In genomic region chr7:130270947-130271790, GRCh38 we compare ENCODE assay signal across 18 cellular contexts. TPM values are rescaled to one million over a fixed set of nuclear protein-coding genes. Genes with fewer than 3 reads are reported as not detected.
DNase-seq lines count a peak whose midpoint lies in the region; ATAC-seq and TF ChIP-seq lines count a peak whose summit lies in the region.
"Had no signal": no experiment of that assay in that cellular context is flagged by ENCODE, and none has a peak within 500 bp of the region (broad histone marks: within the 10 kb centered on the region; RNA-seq: fewer than 3 reads in every experiment).

No MANE protein-coding gene starts in this region.

- H3K4me1 ChIP-seq in MM.1S (ENCODE audit: low read length) (peaks cover 13% of the 10 kb centered on the region), mesodermal cell (ENCODE audit: control insufficient read depth, insufficient read depth, low read length, poor library complexity, severe bottlenecking) (peaks cover 28% of the 10 kb centered on the region), gastrocnemius medialis (peaks cover 7 to 18% of the 10 kb centered on the region in 2 donors)

- H3K27me3 Mint-ChIP-seq in WTC11 (ENCODE audit: low read depth) = no peaks in the 10 kb centered on the region; the same call in 1 of the 2 replicates
- peaks cover 8% of the 10 kb centered on the region for H3K27me3 Mint-ChIP-seq in activated CD8-positive, alpha-beta T cell treated with anti-CD3 and anti-CD28 coated beads, Interleukin-2, amount 10 ng/mL, durations not matched to agents 7 days and 5 days (ENCODE audit: low read depth)

- POLR2A ChIA-PET in WTC11 (lab: Charles Lee) = no interaction called here
- POLR2A ChIA-PET in activated CD8-positive, alpha-beta T cell treated with anti-CD3 and anti-CD28 coated beads, Interleukin-2, amount 10 ng/mL, durations not matched to agents 7 days and 5 days (lab: Charles Lee) = interaction anchor here (0.6 kb wide), 1 partner anchor 146 kb away, joined by 3 read pairs; no protein-coding TSS in a partner anchor

- no peaks in the 10 kb centered on the region for H4K20me1 ChIP-seq in MM.1S (ENCODE audit: insufficient read depth, low read length)

- H3K36me3 ChIP-seq in MM.1S (replicated peaks; ENCODE audit: insufficient read depth, low read length) (no peaks in the 10 kb centered on the region), mesodermal cell (ENCODE audit: control insufficient read depth, insufficient read depth, low read length) (no peaks in the 10 kb centered on the region), gastrocnemius medialis (no peaks in the 10 kb centered on the region)

- in situ Hi-C loops in gastrocnemius medialis (cut with MboI; ENCODE audit: low sequenced_read_pairs in 4 of 4) = no loop called here

- intact Hi-C loops in gastrocnemius medialis (cut with DNase I; ENCODE audit: low total_unique reads) = no loop called here

- H3K4me3 Mint-ChIP-seq in WTC11 = no peak overlapping the region
- H3K4me3 Mint-ChIP-seq in activated CD8-positive, alpha-beta T cell treated with anti-CD3 and anti-CD28 coated beads, Interleukin-2, amount 10 ng/mL, durations not matched to agents 7 days and 5 days = no peak overlapping the region
- H3K4me3 Mint-ChIP-seq: activated naive CD4-positive, alpha-beta T cell treated with anti-CD3 and anti-CD28 coated beads, Interleukin-2, amount 50 U/mL, for 24 hours had no signal

- no peak overlapping the region for H3K9ac ChIP-seq in MM.1S (ENCODE audit: low read length)

- no peaks in the 10 kb centered on the region for H3F3A ChIP-seq in MM.1S (ENCODE audit: insufficient read depth, low read length)

- ATAC-seq in WTC11 (no peak), gastrocnemius medialis (no peak)
- ATAC-seq in activated CD8-positive, alpha-beta T cell treated with anti-CD3 and anti-CD28 coated beads, Interleukin-2, amount 10 ng/mL, durations not matched to agents 7 days and 5 days = no peak

- H3K4me3 ChIP-seq in MM.1S (ENCODE audit: low read length) (no peak overlapping the region), mesodermal cell (ENCODE audit: extremely low read depth, insufficient read depth, low read length, poor library complexity, severe bottlenecking) (no peak overlapping the region), gastrocnemius medialis (no peak overlapping the region)

- H3K9me3 Mint-ChIP-seq in WTC11 = peaks cover 8% of the 10 kb centered on the region; the same call in 1 of the 2 replicates
- H3K9me3 Mint-ChIP-seq in activated CD8-positive, alpha-beta T cell treated with anti-CD3 and anti-CD28 coated beads, Interleukin-2, amount 10 ng/mL, durations not matched to agents 7 days and 5 days (ENCODE audit: insufficient read depth) = no peaks in the 10 kb centered on the region
- H3K9me3 Mint-ChIP-seq: activated naive CD4-positive, alpha-beta T cell treated with anti-CD3 and anti-CD28 coated beads, Interleukin-2, amount 50 U/mL, for 24 hours had no signal

- no peak overlapping the region for H3K27ac Mint-ChIP-seq in WTC11
- H3K27ac Mint-ChIP-seq in activated CD8-positive, alpha-beta T cell treated with anti-CD3 and anti-CD28 coated beads, Interleukin-2, amount 10 ng/mL, durations not matched to agents 7 days and 5 days = no peak overlapping the region
- H3K27ac Mint-ChIP-seq: activated naive CD4-positive, alpha-beta T cell treated with anti-CD3 and anti-CD28 coated beads, Interleukin-2, amount 50 U/mL, for 24 hours had no signal

- 92 to 95% methylated on average over 5 to 8 of the region's 12 CpGs for WGBS in mesodermal cell (ENCODE audit: insufficient coverage in 2 of 2), 2 experiments

- no peak overlapping the region for H3K27ac ChIP-seq in MM.1S (ENCODE audit: low read length)
- peak overlapping the region; percentile 36 for H3K27ac ChIP-seq in mesodermal cell (ENCODE audit: low read depth, low read length, severe bottlenecking)
- H3K27ac ChIP-seq in gastrocnemius medialis = no peak overlapping the region

- no peaks in the 10 kb centered on the region for H3K79me2 ChIP-seq in MM.1S (ENCODE audit: low read length)

- peaks cover 63% of the 10 kb centered on the region for H3K4me1 Mint-ChIP-seq in WTC11
- H3K4me1 Mint-ChIP-seq in activated CD8-positive, alpha-beta T cell treated with anti-CD3 and anti-CD28 coated beads, Interleukin-2, amount 10 ng/mL, durations not matched to agents 7 days and 5 days (ENCODE audit: low read depth) = peaks cover 8% of the 10 kb centered on the region

- no peak for TF ChIP-seq POLR2A in gastrocnemius medialis (IDR thresholded peaks at IDR 0.05)

- DNase-seq in DMS79 (lab: John Stamatoyannopoulos, UW) (peak; percentile 8), MM.1S (no peak), WTC11 (ENCODE audit: low spot score) (no peak), NCI-H187 treated with DMSO at 0.1 percent for 48 hours (lab: John Stamatoyannopoulos, UW) (no peak), C1 segment of cervical spinal cord (lab: John Stamatoyannopoulos, UW) (no peak), gastrocnemius medialis (no peak)
- no peak for DNase-seq in activated CD8-positive, alpha-beta T cell treated with anti-CD3 and anti-CD28 coated beads, Interleukin-2, amount 10 ng/mL, durations not matched to agents 7 days and 5 days
- DNase-seq: activated CD4-positive, alpha-beta T cell treated with anti-CD3 and anti-CD28 coated beads for 4 hours; effector CD4-positive, alpha-beta T cell; NCI-H1694 treated with DMSO at 0.1 percent for 48 hours; NK-92 treated with Interleukin-12 subunit alpha and Interleukin-12 subunit beta, amount 100 ng/mL, for 24 hours; SIG-M5; stimulated activated CD8-positive, alpha-beta memory T cell treated with anti-CD3 and anti-CD28 coated beads, Interleukin-4, amount 100 ng/mL, for 48 hours had no signal

- no peaks in the 10 kb centered on the region for H3K36me3 Mint-ChIP-seq in WTC11
- no peaks in the 10 kb centered on the region for H3K36me3 Mint-ChIP-seq in activated CD8-positive, alpha-beta T cell treated with anti-CD3 and anti-CD28 coated beads, Interleukin-2, amount 10 ng/mL, durations not matched to agents 7 days and 5 days (ENCODE audit: low read depth)
- H3K36me3 Mint-ChIP-seq: activated naive CD4-positive, alpha-beta T cell treated with anti-CD3 and anti-CD28 coated beads, Interleukin-2, amount 50 U/mL, for 24 hours had no signal

- no peak overlapping the region for H3K4me2 ChIP-seq in MM.1S (ENCODE audit: low read depth, low read length)

- H3K9me2 ChIP-seq in MM.1S (replicated peaks; ENCODE audit: insufficient read depth, low read length) = no peaks in the 10 kb centered on the region

- TF ChIP-seq CTCF in MM.1S (IDR thresholded peaks at IDR 0.05; ENCODE audit: low read length) (no peak), WTC11 (IDR thresholded peaks at IDR 0.05) (no peak), gastrocnemius medialis (IDR thresholded peaks at IDR 0.05 in 4 of 5, conservative IDR thresholded peaks at IDR 0.05 in 1 of 5) (no peak)

- H3K27me3 ChIP-seq in MM.1S (replicated peaks; ENCODE audit: insufficient read depth, low read length) (no peaks in the 10 kb centered on the region), gastrocnemius medialis (peaks cover 31 to 36% (median 32%) of the 10 kb centered on the region in 3 donors)

- CTCF ChIA-PET in WTC11 (lab: Charles Lee) = no interaction called here
- CTCF ChIA-PET in activated CD8-positive, alpha-beta T cell treated with anti-CD3 and anti-CD28 coated beads, Interleukin-2, amount 10 ng/mL, durations not matched to agents 7 days and 5 days (lab: Charles Lee) = no interaction called here

- H3K9me3 ChIP-seq in MM.1S (replicated peaks; ENCODE audit: insufficient read depth, low read length) (no peaks in the 10 kb centered on the region), mesodermal cell (ENCODE audit: control insufficient read depth, low read length) (no peaks in the 10 kb centered on the region), gastrocnemius medialis (no peaks in the 10 kb centered on the region)

- 0 out of 2 replicates have a peak overlapping the region, but pooled peaks have one; percentile 3 for H2AFZ ChIP-seq in MM.1S (ENCODE audit: low read length)

TF ChIP-seq in WTC11, 78 proteins besides CTCF, POLR2A, EP300 and RAD21:
- TF ChIP-seq IRF2 (CRISPR knock-in tag; IDR thresholded peaks at IDR 0.05; ENCODE audit: borderline replicate concordance, low read depth) (no peak), MAX (CRISPR knock-in tag; IDR thresholded peaks at IDR 0.05) (0 out of 2 replicates have a peak, but pooled peaks have one; percentile 32), USF2 (CRISPR knock-in tag; IDR thresholded peaks at IDR 0.05) (no peak), ZNF416 (CRISPR knock-in tag; IDR thresholded peaks at IDR 0.05) (no peak), MLX (CRISPR knock-in tag; IDR thresholded peaks at IDR 0.05) (no peak)

RNA-seq across cellular contexts. Expression of gene CPA2, which starts 4.5 kb away (rescaled TPM):
- 0.90 to 2.3 TPM (median 1.3 TPM) in 3 replicates for total RNA-seq in WTC11 (2021)
- 0.26 TPM for polyA plus RNA-seq in mesodermal cell (2013, experiment 1 of 2)
- polyA plus RNA-seq in mesodermal cell (2013, experiment 2 of 2) = 0.61 TPM
- total RNA-seq in activated CD8-positive, alpha-beta T cell treated with anti-CD3 and anti-CD28 coated beads, Interleukin-2, amount 10 ng/mL, durations not matched to agents 7 days and 5 days = not detected
- total RNA-seq in gastrocnemius medialis = not detected
- total RNA-seq: fibroblast of villous mesenchyme, lung microvascular endothelial cell, temporal lobe had no signal

RNA-seq across cellular contexts. Expression of gene CPA4, which starts 21.8 kb away (rescaled TPM):
- total RNA-seq in WTC11 (2021) (0.11 TPM in 2 of 3 replicates, not detected in the other), gastrocnemius medialis (not detected)
- polyA plus RNA-seq in mesodermal cell (2013, experiment 1 of 2) = 6.6 TPM
- 6.3 TPM for polyA plus RNA-seq in mesodermal cell (2013, experiment 2 of 2)
- total RNA-seq in activated CD8-positive, alpha-beta T cell treated with anti-CD3 and anti-CD28 coated beads, Interleukin-2, amount 10 ng/mL, durations not matched to agents 7 days and 5 days = not detected
- total RNA-seq: lung microvascular endothelial cell, temporal lobe had no signal
